ENCODE assay signal across 26 cellular contexts in the genomic region with DNA sequence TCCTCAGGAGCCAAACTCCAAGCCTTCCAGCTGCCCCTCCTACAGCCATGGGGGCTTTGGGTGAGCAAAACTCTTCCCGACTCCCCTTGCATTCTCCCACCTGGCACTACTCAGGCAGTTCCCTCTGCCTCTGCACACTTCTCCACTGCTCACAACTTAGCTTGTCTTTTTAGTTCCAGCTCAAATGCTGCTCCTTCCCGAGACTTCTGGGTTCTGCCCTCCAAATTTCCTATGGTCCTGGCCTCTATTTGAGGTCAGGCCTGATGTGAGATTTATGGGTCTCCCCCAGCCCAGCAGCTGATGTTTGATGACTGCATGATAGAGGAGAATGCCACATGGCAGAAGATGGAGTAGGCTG. TPM values are rescaled to one million over a fixed set of nuclear protein-coding genes. Genes with fewer than 3 reads are reported as not detected.
A peak's percentile ranks its signal among the peaks of the same experiment; 100 is the strongest.
DNase-seq lines count a peak whose midpoint lies in the region; ATAC-seq, FAIRE-seq and TF ChIP-seq lines count a peak whose summit lies in the region.
"Had no signal": no experiment of that assay in that cellular context is flagged by ENCODE, and none has a peak within 500 bp of the region (broad histone marks: within the 10 kb centered on the region; RNA-seq: fewer than 3 reads in every experiment).

No MANE protein-coding gene starts in this region.

- H4K91ac ChIP-seq in H1 (replicated peaks; ENCODE audit: insufficient read length, low read length) (no peak overlapping the region), neuronal stem cell (ENCODE audit: low read depth, low read length, poor library complexity) (no peak overlapping the region)

- no peaks in the 10 kb centered on the region for H3K23me2 ChIP-seq in H1 (ENCODE audit: low read depth, low read length)

- TF ChIP-seq CTCF in H1 (IDR thresholded peaks at IDR 0.05; ENCODE audit: control extremely low read depth in 1 of 3, insufficient read depth in 1 of 3, low read depth in 1 of 3, low read length in 3 of 3): no peak

- no peak overlapping the region for H2BK20ac ChIP-seq in H1 (ENCODE audit: low read length)

- no peaks in the 10 kb centered on the region for H3K9me3 Mint-ChIP-seq in activated CD8-positive, alpha-beta memory T cell treated with anti-CD3 and anti-CD28 coated beads, Interleukin-2, amount 10 ng/mL, durations not matched to agents 7 days and 5 days (ENCODE audit: low read depth)
- H3K9me3 Mint-ChIP-seq: CD4-positive, alpha-beta T cell; CD8-positive, alpha-beta memory T cell; HFFc6 had no signal

- H3K14ac ChIP-seq in H1 (ENCODE audit: insufficient read length) (no peak overlapping the region), neuronal stem cell (ENCODE audit: low read length) (no peak overlapping the region)

- H3K9me3 ChIP-seq in H1 (ENCODE audit: insufficient read depth in 2 of 2, low read depth in 1 of 2, low read length in 1 of 2) (no peaks in the 10 kb centered on the region), neuronal stem cell (replicated peaks in 1 of 2; ENCODE audit: control insufficient read depth in 2 of 2, insufficient read depth in 1 of 2, low read depth in 1 of 2, low read length in 2 of 2) (no peaks in the 10 kb centered on the region)
- H3K9me3 ChIP-seq: A549; BE2C; BLaER1 treated with 17β-estradiol and CSF1 and Interleukin-3, amounts not matched to agents 10 nM and 100 nM; HAP-1 had no signal

- no peak overlapping the region for H2BK5ac ChIP-seq in H1 (ENCODE audit: low read depth, low read length)
- H2BK5ac ChIP-seq in neuronal stem cell (ENCODE audit: low read length): peak overlapping the region; percentile 43

- H2BK15ac ChIP-seq in H1 (ENCODE audit: low read length) (0 out of 2 replicates have a peak overlapping the region, but pooled peaks have one; percentile 29), neuronal stem cell (ENCODE audit: low read length) (no peak overlapping the region)

- H3K79me1 ChIP-seq in H1 (ENCODE audit: low read depth, low read length) (no peaks in the 10 kb centered on the region), neuronal stem cell (ENCODE audit: low read depth, low read length) (no peaks in the 10 kb centered on the region)

- H3K36me3 ChIP-seq in H1 (ENCODE audit: control insufficient read depth in 2 of 4, insufficient read depth in 4 of 4, low read length in 3 of 4): no peaks in the 10 kb centered on the region
- no peaks in the 10 kb centered on the region for H3K36me3 ChIP-seq in neuronal stem cell (replicated peaks in 1 of 2; ENCODE audit: control insufficient read depth in 2 of 2, insufficient read depth in 2 of 2, low read length in 2 of 2)
- H3K36me3 ChIP-seq: BE2C; BLaER1 treated with 17β-estradiol and CSF1 and Interleukin-3, amounts not matched to agents 10 nM and 100 nM; HAP-1 had no signal

- peaks cover 4 to 21% (median 15%) of the 10 kb centered on the region in 4 experiments for H3K27me3 ChIP-seq in H1 (replicated peaks in 1 of 4; ENCODE audit: control insufficient read depth in 3 of 4, extremely low read depth in 1 of 4, insufficient read depth in 3 of 4, low read length in 3 of 4)
- peaks cover 0 to 41% (median 5%) of the 10 kb centered on the region in 3 experiments for H3K27me3 ChIP-seq in neuronal stem cell (ENCODE audit: control insufficient read depth in 3 of 3, insufficient read depth in 3 of 3, low read depth in 1 of 3, low read length in 3 of 3)

- ATAC-seq in activated CD8-positive, alpha-beta memory T cell treated with anti-CD3 and anti-CD28 coated beads, Interleukin-2, amount 10 ng/mL, durations not matched to agents 7 days and 5 days: no peak
- ATAC-seq in GM19023 (IDR thresholded peaks at IDR 0.05; ENCODE audit: unreplicated experiment): no peak
- ATAC-seq: A549 had no signal

- H4K5ac ChIP-seq in H1 (ENCODE audit: insufficient read length, low read depth, low read length): no peak overlapping the region

- no peak overlapping the region for H3K27ac Mint-ChIP-seq in activated CD8-positive, alpha-beta memory T cell treated with anti-CD3 and anti-CD28 coated beads, Interleukin-2, amount 10 ng/mL, durations not matched to agents 7 days and 5 days
- H3K27ac Mint-ChIP-seq: CD4-positive, alpha-beta T cell; CD8-positive, alpha-beta memory T cell; HFFc6 had no signal

- H3K27me3 Mint-ChIP-seq in activated CD8-positive, alpha-beta memory T cell treated with anti-CD3 and anti-CD28 coated beads, Interleukin-2, amount 10 ng/mL, durations not matched to agents 7 days and 5 days: peaks cover 19% of the 10 kb centered on the region

- no peak overlapping the region for H2AFZ ChIP-seq in H1 (ENCODE audit: low read length)
- H2AFZ ChIP-seq in neuronal stem cell (ENCODE audit: low read length): no peak overlapping the region
- H2AFZ ChIP-seq: GM23248 had no signal

- no peak overlapping the region for H3K4ac ChIP-seq in H1 (replicated peaks; ENCODE audit: insufficient read length, low read depth, low read length)
- H3K4ac ChIP-seq in neuronal stem cell (ENCODE audit: low read length): no peak overlapping the region

- no peaks in the 10 kb centered on the region for H3K79me2 ChIP-seq in H1 (ENCODE audit: control insufficient read depth in 1 of 2, insufficient read depth in 2 of 2, low read length in 2 of 2)

- no peaks in the 10 kb centered on the region for H4K20me1 ChIP-seq in H1 (replicated peaks in 1 of 2; ENCODE audit: control insufficient read depth in 1 of 2, insufficient read depth in 2 of 2, low read length in 2 of 2)

- H3K36me3 Mint-ChIP-seq in activated CD8-positive, alpha-beta memory T cell treated with anti-CD3 and anti-CD28 coated beads, Interleukin-2, amount 10 ng/mL, durations not matched to agents 7 days and 5 days: no peaks in the 10 kb centered on the region
- H3K36me3 Mint-ChIP-seq: CD14-positive monocyte; CD8-positive, alpha-beta memory T cell had no signal

- no peak overlapping the region for H3K18ac ChIP-seq in H1 (ENCODE audit: extremely low read depth, low read length)
- no peak overlapping the region for H3K18ac ChIP-seq in neuronal stem cell (ENCODE audit: low read length)

- no peak for TF ChIP-seq POLR2A in H1 (IDR thresholded peaks at IDR 0.05; ENCODE audit: control extremely low read depth in 1 of 2, low read depth in 2 of 2, low read length in 2 of 2)

- peak; percentile 26 for DNase-seq in activated CD8-positive, alpha-beta memory T cell treated with anti-CD3 and anti-CD28 coated beads for 24 hours
- no peak for DNase-seq in activated CD8-positive, alpha-beta memory T cell treated with anti-CD3 and anti-CD28 coated beads, Interleukin-2, amount 10 ng/mL, durations not matched to agents 7 days and 5 days
- DNase-seq in H1 (ENCODE audit: low read depth in 1 of 2, low spot score in 2 of 2) (no peak), neuronal stem cell (ENCODE audit: low spot score) (no peak), Kasumi-1 (lab: John Stamatoyannopoulos, UW) (no peak)
- DNase-seq in activated CD4-positive, CD25-positive, alpha-beta regulatory T cell (lab: John Stamatoyannopoulos, UW): no peak
- DNase-seq: 8988T; ACHN; AML-193; BE2C; CD4-positive, alpha-beta T cell; CD8-positive, alpha-beta memory T cell; DMS 273 treated with DMSO at 0.1 percent for 48 hours; DND-41; GM23248; HFFc6 had no signal

- H2AK5ac ChIP-seq in H1 (ENCODE audit: low read depth, low read length) (no peak overlapping the region), neuronal stem cell (ENCODE audit: low read depth, low read length) (peak overlapping the region; percentile 7)

- H3K56ac ChIP-seq in H1 (replicated peaks; ENCODE audit: insufficient read length, low read depth, low read length): no peak overlapping the region

- H3K4me2 ChIP-seq in H1 (ENCODE audit: insufficient read depth in 1 of 2, low read depth in 2 of 2, low read length in 2 of 2): no peak overlapping the region
- H3K4me2 ChIP-seq in neuronal stem cell (ENCODE audit: insufficient read depth, low read length, poor library complexity, severe bottlenecking): no peak overlapping the region
- H3K4me2 ChIP-seq: A549; BLaER1 treated with 17β-estradiol and CSF1 and Interleukin-3, amounts not matched to agents 10 nM and 100 nM had no signal

- no peak for FAIRE-seq in H1 (lab: Jason Lieb, UNC)
- FAIRE-seq: A549, D721Med, G401.6, GM12892, GM19239, H54 had no signal

- H3K27ac ChIP-seq in H1 (ENCODE audit: low read depth, low read length) (no peak overlapping the region), neuronal stem cell (replicated peaks; ENCODE audit: low read length) (no peak overlapping the region)
- H3K27ac ChIP-seq: A549; BLaER1 treated with 17β-estradiol and CSF1 and Interleukin-3, amounts not matched to agents 10 nM and 100 nM; GM23248 had no signal

- H3K4me3 Mint-ChIP-seq in activated CD8-positive, alpha-beta memory T cell treated with anti-CD3 and anti-CD28 coated beads, Interleukin-2, amount 10 ng/mL, durations not matched to agents 7 days and 5 days: no peak overlapping the region
- H3K4me3 Mint-ChIP-seq: CD14-positive monocyte; CD4-positive, alpha-beta T cell; CD8-positive, alpha-beta memory T cell; HFFc6 had no signal

- H2BK12ac ChIP-seq in H1 (ENCODE audit: low read depth, low read length) (no peak overlapping the region), neuronal stem cell (ENCODE audit: low read length) (no peak overlapping the region)

- no peak for TF ChIP-seq EP300 in H1 (IDR thresholded peaks at IDR 0.05; ENCODE audit: borderline replicate concordance in 1 of 2, low read depth in 2 of 2, low read length in 2 of 2)

- TF ChIP-seq RAD21 in H1 (IDR thresholded peaks at IDR 0.05 in 1 of 2, conservative IDR thresholded peaks at IDR 0.05 in 1 of 2; ENCODE audit: low read depth in 2 of 2, low read length in 2 of 2): no peak

- no peaks in the 10 kb centered on the region for H3K4me1 Mint-ChIP-seq in activated CD8-positive, alpha-beta memory T cell treated with anti-CD3 and anti-CD28 coated beads, Interleukin-2, amount 10 ng/mL, durations not matched to agents 7 days and 5 days
- H3K4me1 Mint-ChIP-seq: CD8-positive, alpha-beta memory T cell had no signal

- H2BK120ac ChIP-seq in H1 (replicated peaks; ENCODE audit: low read depth, low read length) (no peak overlapping the region), neuronal stem cell (ENCODE audit: low read depth, low read length) (no peak overlapping the region)

- H3K9ac ChIP-seq in H1 (replicated peaks in 1 of 4; ENCODE audit: extremely low read depth in 1 of 4, low read depth in 3 of 4, low read length in 3 of 4) (no peak overlapping the region), neuronal stem cell (ENCODE audit: low read depth, low read length, poor library complexity) (no peak overlapping the region)
- H3K9ac ChIP-seq: BLaER1 treated with 17β-estradiol and CSF1 and Interleukin-3, amounts not matched to agents 10 nM and 100 nM; GM23248 had no signal

- CTCF ChIA-PET in activated CD8-positive, alpha-beta memory T cell treated with anti-CD3 and anti-CD28 coated beads, Interleukin-2, amount 10 ng/mL, durations not matched to agents 7 days and 5 days (lab: Charles Lee): interaction anchor here (1.4 kb wide), 2 partner anchors 267 to 366 kb away, joined by 4 to 6 read pairs; no protein-coding TSS in a partner anchor
- CTCF ChIA-PET in H1 (lab: Charles Lee; ENCODE audit: partially characterized antibody): interaction anchor here (0.6 to 13.3 kb wide), 18 partner anchors 8 to 371 kb away, joined by 3 to 335 read pairs (median 6); a partner anchor contains a TSS

- no peak overlapping the region for H3K4me3 ChIP-seq in H1 (ENCODE audit: extremely low read depth in 1 of 4, insufficient read depth in 2 of 4, low read depth in 3 of 4, low read length in 4 of 4)
- H3K4me3 ChIP-seq in neuronal stem cell (ENCODE audit: low read length in 2 of 2): no peak overlapping the region
- H3K4me3 ChIP-seq: A549; BLaER1 treated with 17β-estradiol and CSF1 and Interleukin-3, amounts not matched to agents 10 nM and 100 nM; GM23248; HAP-1 had no signal

- 93% methylated on average over 2 of the region's 2 CpGs; no CpG with 5 or more reads in 1 of the 2 experiments for WGBS in H1 (ENCODE audit: extremely low coverage in 1 of 2, insufficient coverage in 1 of 2, insufficient read length in 1 of 2, insufficient replicate concordance in 2 of 2, low coverage in 1 of 2, low lambda C conversion rate in 2 of 2, missing lambda C conversion rate in 1 of 2), 2 experiments
- no CpG with 5 or more reads among the region's 2 CpGs for whole genome bisulfite sequencing in neuronal stem cell (ENCODE audit: extremely low coverage in 2 of 2, insufficient read length in 2 of 2, insufficient replicate concordance in 1 of 2), 2 donors

- H4K8ac ChIP-seq in H1 (ENCODE audit: extremely low read depth, insufficient read depth, low read length) (0 out of 2 replicates have a peak overlapping the region, but pooled peaks have one; percentile 29), neuronal stem cell (ENCODE audit: low read depth, low read length) (no peak overlapping the region)

- POLR2A ChIA-PET in H1 (lab: Charles Lee; ENCODE audit: partially characterized antibody): no interaction called here

- H3K4me1 ChIP-seq in H1 (replicated peaks in 1 of 4; ENCODE audit: control insufficient read depth in 3 of 4, insufficient read depth in 4 of 4, low read length in 3 of 4) (no peaks in the 10 kb centered on the region; a peak in 1 of 7 replicates), neuronal stem cell (ENCODE audit: control insufficient read depth in 2 of 2, insufficient read depth in 1 of 2, low read depth in 1 of 2, low read length in 2 of 2) (no peaks in the 10 kb centered on the region)
- H3K4me1 ChIP-seq: A549; BE2C; BLaER1 treated with 17β-estradiol and CSF1 and Interleukin-3, amounts not matched to agents 10 nM and 100 nM; HAP-1 had no signal

- H3K23ac ChIP-seq in H1 (ENCODE audit: insufficient read length) (no peak overlapping the region), neuronal stem cell (ENCODE audit: low read depth, low read length, poor library complexity) (no peak overlapping the region)

RNA-seq across cellular contexts. Expression of a gene that starts 5.7 kb away (rescaled TPM):
- total RNA-seq in activated CD8-positive, alpha-beta memory T cell treated with anti-CD3 and anti-CD28 coated beads, Interleukin-2, amount 10 ng/mL, durations not matched to agents 7 days and 5 days: not detected
- total RNA-seq in H1 (2021; fragmentation: NEBNext Ultra II Directional; extraction: Animal tissue kit (Norgen Biotek cat#: 25700)): 1.8 TPM in 2 replicates
- 1.3 and 1.4 TPM in 2 replicates for polyA plus RNA-seq in H1 (2011; rRNA removed)
- polyA plus RNA-seq in H1 (2011; cell fraction: cytosol; rRNA removed): 1.1 TPM
- 1.7 TPM for polyA plus RNA-seq in H1 (2011; cell fraction: nucleus; rRNA removed)
- polyA plus RNA-seq in H1 (2012, experiment 1 of 2): 0.52 to 1.9 TPM (median 1.2 TPM) in 4 replicates
- polyA plus RNA-seq in H1 (2012, experiment 2 of 2): 0.96 TPM
- polyA plus RNA-seq in H1 (2013, experiment 1 of 2): 1.1 TPM
- 1.0 TPM for polyA plus RNA-seq in H1 (2013, experiment 2 of 2)
- 0.88 and 1.00 TPM in 2 replicates for polyA minus RNA-seq in H1 (2011; rRNA and poly(A)+ RNA removed)
- polyA minus RNA-seq in H1 (2011; cell fraction: cytosol; rRNA and poly(A)+ RNA removed): not detected
- polyA minus RNA-seq in H1 (2011; cell fraction: nucleus; rRNA and poly(A)+ RNA removed): 1.6 TPM
- 0.03 TPM for polyA plus RNA-seq in neuronal stem cell (2013, experiment 1 of 2)
- polyA plus RNA-seq in neuronal stem cell (2013, experiment 2 of 2): 0.07 TPM
- total RNA-seq: CD4-positive, alpha-beta T cell; CD8-positive, alpha-beta memory T cell; GM23248; HFFc6 had no signal
- polyA plus RNA-seq: CD14-positive monocyte; CD8-positive, alpha-beta memory T cell; GM23248 had no signal
